ENCODE assay signal across 16 cellular contexts in the genomic region with DNA sequence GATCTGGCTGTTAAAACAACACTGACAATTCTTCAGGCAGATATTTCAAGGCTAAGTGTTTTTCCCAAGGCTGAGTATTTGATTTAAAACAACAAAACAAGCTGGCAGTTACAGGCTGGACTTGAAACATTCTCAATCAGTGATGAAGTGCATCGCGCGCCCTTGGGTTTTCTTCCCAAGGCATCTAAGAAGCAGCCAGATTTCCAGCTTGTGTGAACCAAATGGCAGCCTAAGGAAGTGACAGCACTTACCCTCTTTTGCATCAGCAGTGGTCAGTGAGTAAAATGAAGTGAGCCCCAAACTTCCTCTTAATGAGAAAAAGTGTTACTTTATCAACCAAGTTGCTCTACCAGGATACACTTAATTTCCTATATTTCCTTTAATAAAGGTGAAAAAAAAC. TPM values are rescaled to one million over a fixed set of nuclear protein-coding genes. Genes with fewer than 3 reads are reported as not detected.
"Had no signal": no experiment of that assay in that cellular context is flagged by ENCODE, and none has a peak within 500 bp of the region (broad histone marks: within the 10 kb centered on the region; RNA-seq: fewer than 3 reads in every experiment).

No MANE protein-coding gene starts in this region.

RNA-seq across cellular contexts. Expression of gene GYPB, which starts 12.2 kb away (rescaled TPM):
- total RNA-seq: naive thymus-derived CD4-positive, alpha-beta T cell; natural killer cell treated with Interleukin-12 subunit alpha and Interleukin-12 subunit beta and Interleukin-15 and Interleukin-18, amount 100 ng/mL, for 72 hours; neural crest cell; omental fat pad; osteocyte; pancreas; prostate gland; pulmonary artery endothelial cell; right atrium auricular region; smooth muscle cell; suprapubic skin; testis; tibial nerve; upper lobe of left lung; ureter; vagina had no signal
